In the genomic region with DNA sequence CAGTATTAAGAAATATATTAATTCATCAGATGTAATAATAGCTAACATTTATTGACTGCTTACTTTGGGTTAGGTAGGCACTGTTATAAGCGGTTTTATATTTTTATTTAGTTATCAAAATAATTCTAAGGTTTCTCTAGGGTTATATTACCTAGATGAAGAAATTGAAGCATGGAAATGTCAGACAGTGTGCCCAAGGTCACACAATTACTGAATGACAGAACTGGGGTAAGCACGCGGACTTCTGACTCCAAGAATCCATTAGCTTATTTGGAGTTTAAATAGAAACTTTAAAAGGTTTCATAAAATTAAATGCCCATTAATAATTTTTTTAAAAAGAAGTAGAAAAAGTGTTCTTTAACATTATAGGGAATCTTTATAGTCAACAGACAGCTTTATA, we compare ENCODE assay signal across 19 cellular contexts.
DNase-seq lines count a peak whose midpoint lies in the region; ATAC-seq, FAIRE-seq and TF ChIP-seq lines count a peak whose summit lies in the region.
"Had no signal": no experiment of that assay in that cellular context is flagged by ENCODE, and none has a peak within 500 bp of the region (broad histone marks: within the 10 kb centered on the region; RNA-seq: fewer than 3 reads in every experiment).

No MANE protein-coding gene starts in this region.

- POLR2A ChIA-PET in CD4-positive, alpha-beta memory T cell (lab: Charles Lee; ENCODE audit: partially characterized antibody) = no interaction called here

- H3K4me3 ChIP-seq in heart left ventricle (no peak overlapping the region), pancreas (no peak overlapping the region)
- no peak overlapping the region for H3K4me3 ChIP-seq in CD4-positive, alpha-beta memory T cell (ENCODE audit: low read length in 2 of 2)
- H3K4me3 ChIP-seq: GM12878, GM23248 had no signal

- no peaks in the 10 kb centered on the region for H3K36me3 ChIP-seq in heart left ventricle
- H3K36me3 ChIP-seq in pancreas = no peaks in the 10 kb centered on the region
- no peaks in the 10 kb centered on the region for H3K36me3 ChIP-seq in CD4-positive, alpha-beta memory T cell (ENCODE audit: insufficient read depth, low read length)

- H3K27me3 Mint-ChIP-seq in CD4-positive, alpha-beta memory T cell = no peaks in the 10 kb centered on the region

- H3K4me1 ChIP-seq in heart left ventricle (peaks cover 0 to 54% (median 18%) of the 10 kb centered on the region in 12 donors), pancreas (peaks cover 12 to 37% (median 18%) of the 10 kb centered on the region in 3 donors)
- no peaks in the 10 kb centered on the region for H3K4me1 ChIP-seq in CD4-positive, alpha-beta memory T cell (ENCODE audit: insufficient read depth, low read length)
- H3K4me1 ChIP-seq: Caco-2 had no signal

- intact Hi-C loops in left ventricle myocardium superior (cut with micrococcal nuclease) (loop anchor here (10.0 kb wide), 1 partner anchor 56 kb away; no protein-coding TSS in a partner anchor), heart left ventricle (cut with DNase I) (no loop called here), pancreas (cut with DNase I) (no loop called here)
- intact Hi-C loops in CD4-positive, alpha-beta memory T cell (cut with micrococcal nuclease) = no loop called here

- ATAC-seq in left ventricle myocardium superior (peak; percentile 50), heart left ventricle (no peak), pancreas (peak; percentile 56 to 91 (median 76))
- ATAC-seq: CD8-positive, alpha-beta T cell; GM12878 had no signal

- H3K4me1 Mint-ChIP-seq in CD4-positive, alpha-beta memory T cell = peaks cover 13 to 25% (median 17%) of the 10 kb centered on the region in 4 donors

- no peaks in the 10 kb centered on the region for H3K9me3 Mint-ChIP-seq in CD4-positive, alpha-beta memory T cell
- H3K9me3 Mint-ChIP-seq: CD8-positive, alpha-beta T cell had no signal

- H3K27me3 ChIP-seq in heart left ventricle = no peaks in the 10 kb centered on the region
- H3K27me3 ChIP-seq in pancreas = no peaks in the 10 kb centered on the region
- H3K27me3 ChIP-seq in CD4-positive, alpha-beta memory T cell (ENCODE audit: insufficient read depth, low read length) = no peaks in the 10 kb centered on the region

- H3K36me3 Mint-ChIP-seq in CD4-positive, alpha-beta memory T cell = peaks cover 11 to 13% of the 10 kb centered on the region in 2 donors

- 65 to 74% (median 71%) methylated on average over 3 of the region's 3 CpGs for WGBS in heart left ventricle, 4 donors
- WGBS in pancreas, 2 donors = 17 to 23% methylated on average over 3 of the region's 3 CpGs

- H3K9me3 ChIP-seq in heart left ventricle = peaks cover 0 to 9% (median 0%) of the 10 kb centered on the region in 12 donors
- H3K9me3 ChIP-seq in pancreas = no peaks in the 10 kb centered on the region
- no peaks in the 10 kb centered on the region for H3K9me3 ChIP-seq in CD4-positive, alpha-beta memory T cell (ENCODE audit: control insufficient read depth in 1 of 2, low read length in 2 of 2)
- H3K9me3 ChIP-seq: Caco-2 had no signal

- no peak overlapping the region for H3K4me3 Mint-ChIP-seq in CD4-positive, alpha-beta memory T cell
- H3K4me3 Mint-ChIP-seq: CD8-positive, alpha-beta T cell had no signal

- TF ChIP-seq POLR2A in heart left ventricle (IDR thresholded peaks at IDR 0.05) = no peak

- CTCF ChIA-PET in CD4-positive, alpha-beta memory T cell (lab: Charles Lee; ENCODE audit: partially characterized antibody) = no interaction called here

- DNase-seq in left ventricle myocardium superior (no peak), heart left ventricle (no peak), pancreas (no peak), NCI-H2171 (lab: John Stamatoyannopoulos, UW) (no peak)
- no peak for DNase-seq in CD4-positive, alpha-beta memory T cell
- DNase-seq: C1 segment of cervical spinal cord; Caco-2; CD8-positive, alpha-beta T cell; DMS 273 treated with DMSO at 0.1 percent for 48 hours; DMS79; EL; GDM1; GM23248; H7; HCEC 1CT had no signal

- H3K27ac Mint-ChIP-seq in CD4-positive, alpha-beta memory T cell = no peak overlapping the region
- H3K27ac Mint-ChIP-seq: CD8-positive, alpha-beta T cell had no signal

- H3K27ac ChIP-seq in heart left ventricle (no peak overlapping the region), pancreas (no peak overlapping the region)
- no peak overlapping the region for H3K27ac ChIP-seq in CD4-positive, alpha-beta memory T cell (ENCODE audit: low read depth, low read length)
- H3K27ac ChIP-seq: GM23248 had no signal

- FAIRE-seq in islet of Langerhans (lab: Jason Lieb, UNC) (peak; percentile 84), pancreas (lab: Jason Lieb, UNC) (no peak)
- FAIRE-seq: GM12878, GM19239, H1 had no signal

- TF ChIP-seq CTCF in heart left ventricle (IDR thresholded peaks at IDR 0.05) (no peak), pancreas (IDR thresholded peaks at IDR 0.05) (no peak)

Comparison
In these comparisons a context has a peak if more than half of its experiments do, and no peak if none do; other contexts are left out.
1. ATAC-seq: peak in left ventricle myocardium superior (single experiment) and pancreas (4 of 4); none in heart left ventricle (0 of 4).